Comparison of ENCODE assay signal across 8 cellular contexts in genomic region chr5:73519531-73520283, GRCh38. TPM values are rescaled to one million over a fixed set of nuclear protein-coding genes. Genes with fewer than 3 reads are reported as not detected.
DNase-seq lines count a peak whose midpoint lies in the region; ATAC-seq and TF ChIP-seq lines count a peak whose summit lies in the region.

No MANE protein-coding gene starts in this region.

- DNase-seq in DMS79 (lab: John Stamatoyannopoulos, UW) (peak; percentile 49), OCI-LY7 (ENCODE audit: low spot score) (peak; percentile 85), natural killer cell (peak; percentile 41)
- peak; percentile 63 for DNase-seq in activated CD8-positive, alpha-beta memory T cell treated with anti-CD3 and anti-CD28 coated beads, Interleukin-2, amount 50 U/mL, for 4 hours
- DNase-seq in stimulated activated naive CD8-positive, alpha-beta T cell treated with anti-CD3 and anti-CD28 coated beads, Interleukin-15, Interleukin-2, amounts not matched to agents 100 U/mL and 50 U/mL, for 24 hours: peak; percentile 67

- H3K27ac ChIP-seq in OCI-LY7 (ENCODE audit: low read depth, low read length, poor library complexity, severe bottlenecking): no peak overlapping the region

- POLR2A ChIA-PET in OCI-LY7 (lab: Charles Lee): interaction anchor here (0.6 to 1.0 kb wide), 3 partner anchors 17 to 424 kb away, joined by 3 read pairs; partner anchors contain the start of gene ANKRA2

- TF ChIP-seq RAD21 in Ishikawa (IDR thresholded peaks at IDR 0.05; ENCODE audit: low read depth): peak; percentile 86

- no peaks in the 10 kb centered on the region for H3K9me3 Mint-ChIP-seq in natural killer cell

- no peaks in the 10 kb centered on the region for H4K20me1 ChIP-seq in OCI-LY7 (ENCODE audit: insufficient read depth, low read length)

- ATAC-seq in GM21576 (IDR thresholded peaks at IDR 0.05; ENCODE audit: unreplicated experiment) (peak; percentile 99), esophagus mucosa (peak; percentile 81), natural killer cell (peak; percentile 95 to 100 (median 99))
- peak; percentile 97 for ATAC-seq in stimulated activated naive CD8-positive, alpha-beta T cell treated with anti-CD3 and anti-CD28 coated beads, Interleukin-15, Interleukin-2, amounts not matched to agents 100 U/mL and 50 U/mL, for 24 hours

- H3K9me2 ChIP-seq in OCI-LY7 (ENCODE audit: insufficient read depth, low read length): no peaks in the 10 kb centered on the region

- peak overlapping the region; percentile 60 for H3K4me2 ChIP-seq in OCI-LY7 (ENCODE audit: low read length)

- H3K27me3 Mint-ChIP-seq in natural killer cell (ENCODE audit: low read depth in 2 of 2): no peaks in the 10 kb centered on the region

- TF ChIP-seq EP300 in Ishikawa (IDR thresholded peaks at IDR 0.05; ENCODE audit: borderline replicate concordance): no peak

- peaks cover 5% of the 10 kb centered on the region for H3K4me1 ChIP-seq in OCI-LY7 (ENCODE audit: insufficient read depth, low read length, poor library complexity, severe bottlenecking)

- no peaks in the 10 kb centered on the region for H3K79me2 ChIP-seq in OCI-LY7 (ENCODE audit: insufficient read depth, low read depth, low read length)

- H3K4me3 ChIP-seq in OCI-LY7 (ENCODE audit: low read depth, low read length, poor library complexity, severe bottlenecking): peak overlapping the region; percentile 30

- TF ChIP-seq CTCF in OCI-LY7 (conservative IDR thresholded peaks at IDR 0.05; ENCODE audit: low read length) (peak; percentile 82), natural killer cell (IDR thresholded peaks at IDR 0.05) (peak; percentile 72)

- H3K4me3 Mint-ChIP-seq in natural killer cell: peak overlapping the region; percentile 35

- peaks cover 8 to 9% of the 10 kb centered on the region in 2 donors for H3K4me1 Mint-ChIP-seq in natural killer cell

- H2AFZ ChIP-seq in OCI-LY7 (ENCODE audit: low read length): peak overlapping the region; percentile 89

- BruUV-seq in OCI-LY7 (replicated peaks; lab: Mats Ljungman, UMichigan): no TSS peak

- intact Hi-C loops in OCI-LY7 (cut with micrococcal nuclease; ENCODE audit: unreplicated experiment): loop anchor here (1.0 kb wide), 1 partner anchor 17 kb away; no protein-coding TSS in a partner anchor
- intact Hi-C loops in natural killer cell (cut with micrococcal nuclease): loop anchor here (1.0 kb wide), 2 partner anchors 17 to 273 kb away; no protein-coding TSS in a partner anchor

- no peaks in the 10 kb centered on the region for H3K36me3 Mint-ChIP-seq in natural killer cell

- no peak overlapping the region for H3K27ac Mint-ChIP-seq in natural killer cell

- H3K9me3 ChIP-seq in OCI-LY7 (ENCODE audit: low read length): no peaks in the 10 kb centered on the region

- CTCF ChIA-PET in OCI-LY7 (lab: Charles Lee; ENCODE audit: unreplicated experiment): no interaction called here

- H3K36me3 ChIP-seq in OCI-LY7 (ENCODE audit: insufficient read depth, low read length): no peaks in the 10 kb centered on the region

TF ChIP-seq in Ishikawa, 13 proteins besides CTCF, POLR2A, EP300 and RAD21:
- no peak for TF ChIP-seq TEAD4 (IDR thresholded peaks at IDR 0.05)
- 0 out of 2 replicates have a peak, but pooled peaks have one; percentile 53 for TF ChIP-seq MAX (IDR thresholded peaks at IDR 0.05)
- TF ChIP-seq EGR1 (IDR thresholded peaks at IDR 0.05): no peak

RNA-seq across cellular contexts. Expression of gene BTF3, which starts 21.5 kb away (rescaled TPM):
- total RNA-seq in OCI-LY7 (2014; rRNA removed; shearing (Covaris generic)): 350 and 372 TPM in 2 replicates
- 736 and 805 TPM in 2 replicates for total RNA-seq in OCI-LY7 (2022)
- total RNA-seq in esophagus mucosa: 764 TPM
- 100 to 1,000 TPM; 364 to 423 (median 391) TPM for total RNA-seq in natural killer cell

RNA-seq across cellular contexts. Expression of gene ANKRA2, which starts 45.7 kb away (rescaled TPM):
- total RNA-seq in OCI-LY7 (2014; rRNA removed; shearing (Covaris generic)): 8.6 and 13.1 TPM in 2 replicates
- total RNA-seq in OCI-LY7 (2022) (17.5 and 19.9 TPM in 2 replicates), esophagus mucosa (12.9 TPM), natural killer cell (10 to 100 TPM; 37.4 to 44.4 (median 41.9) TPM)

RNA-seq across cellular contexts. Expression of gene UTP15, which starts 45.8 kb away (rescaled TPM):
- 21.5 and 22.8 TPM in 2 replicates for total RNA-seq in OCI-LY7 (2014; rRNA removed; shearing (Covaris generic))
- 29.9 and 32.1 TPM in 2 replicates for total RNA-seq in OCI-LY7 (2022)
- 16.9 TPM for total RNA-seq in esophagus mucosa
- total RNA-seq in natural killer cell: 10 to 100 TPM; 33.0 to 46.5 (median 40.9) TPM
